18 cellular contexts compared by ENCODE assay signal in genomic region chr17:43411369-43411677, GRCh38. TPM values are rescaled to one million over a fixed set of nuclear protein-coding genes. Genes with fewer than 3 reads are reported as not detected.
DNase-seq lines count a peak whose midpoint lies in the region; ATAC-seq and TF ChIP-seq lines count a peak whose summit lies in the region.
"Had no signal": no experiment of that assay in that cellular context is flagged by ENCODE, and none has a peak within 500 bp of the region (broad histone marks: within the 10 kb centered on the region; RNA-seq: fewer than 3 reads in every experiment).

No MANE protein-coding gene starts in this region.

- peak overlapping the region; percentile 70; the same call in 1 of the 2 replicates for H4K91ac ChIP-seq in IMR-90 (ENCODE audit: insufficient read depth, low read depth, low read length)

- H3K9me3 ChIP-seq in A673 (ENCODE audit: low read depth, low read length, poor library complexity, severe bottlenecking) = no peaks in the 10 kb centered on the region
- H3K9me3 ChIP-seq in IMR-90 (ENCODE audit: control insufficient read depth, insufficient read depth, low read length) = no peaks in the 10 kb centered on the region
- H3K9me3 ChIP-seq in neural progenitor cell (ENCODE audit: low read depth) = no peaks in the 10 kb centered on the region
- H3K9me3 ChIP-seq in osteoblast (ENCODE audit: low read depth, low read length) = no peaks in the 10 kb centered on the region

- H3F3A ChIP-seq in neural progenitor cell (ENCODE audit: low read depth) = peaks cover 15% of the 10 kb centered on the region

- H3K36me3 ChIP-seq in A673 (ENCODE audit: insufficient read depth, low read length, poor library complexity, severe bottlenecking) = no peaks in the 10 kb centered on the region
- H3K36me3 ChIP-seq in IMR-90 (ENCODE audit: control insufficient read depth, insufficient read depth, low read length) = no peaks in the 10 kb centered on the region
- H3K36me3 ChIP-seq in neural progenitor cell = no peaks in the 10 kb centered on the region
- H3K36me3 ChIP-seq in osteoblast (ENCODE audit: insufficient read depth, low read length) = no peaks in the 10 kb centered on the region

- H3K4me1 ChIP-seq in A673 (ENCODE audit: insufficient read depth, low read length, poor library complexity, severe bottlenecking) (peaks cover 27% of the 10 kb centered on the region), IMR-90 (ENCODE audit: control insufficient read depth, insufficient read depth, low read length) (peaks cover 26% of the 10 kb centered on the region), neural progenitor cell (peaks cover 27% of the 10 kb centered on the region), osteoblast (ENCODE audit: insufficient read depth, low read length) (peaks cover 23% of the 10 kb centered on the region)

- CTCF ChIA-PET in A673 (lab: Charles Lee) = no interaction called here
- CTCF ChIA-PET in IMR-90 (lab: Yijun Ruan, JAX) = no interaction called here

- peak overlapping the region; percentile 49 for H2BK20ac ChIP-seq in IMR-90 (ENCODE audit: low read depth, low read length)

- no peak overlapping the region; the same call in 1 of the 2 replicates for H3K18ac ChIP-seq in IMR-90 (ENCODE audit: low read depth, low read length)

- dilution Hi-C loops in IMR-90 (cut with HindIII; ENCODE audit: low sequenced_read_pairs, unreplicated experiment) = no loop called here

- TF ChIP-seq CTCF in A673 (conservative IDR thresholded peaks at IDR 0.05; ENCODE audit: low read depth, low read length) (no peak), IMR-90 (conservative IDR thresholded peaks at IDR 0.05; ENCODE audit: low read depth, low read length) (no peak), chondrocyte (IDR thresholded peaks at IDR 0.05) (no peak), neural progenitor cell (IDR thresholded peaks at IDR 0.05) (no peak), osteoblast (IDR thresholded peaks at IDR 0.05; ENCODE audit: extremely low read depth, low read depth, low read length) (no peak)

- H4K20me1 ChIP-seq in IMR-90 (ENCODE audit: insufficient read depth, low read length) (no peaks in the 10 kb centered on the region), neural progenitor cell (ENCODE audit: low read depth) (no peaks in the 10 kb centered on the region), osteoblast (ENCODE audit: insufficient read depth, low read length) (no peaks in the 10 kb centered on the region)

- H2AFZ ChIP-seq in IMR-90 (replicated peaks; ENCODE audit: low read length, poor library complexity) (no peak overlapping the region), neural progenitor cell (replicated peaks) (no peak overlapping the region), osteoblast (ENCODE audit: low read length) (no peak overlapping the region)

- H3K4me1 Mint-ChIP-seq in chondrocyte (ENCODE audit: low read depth) = peaks cover 59% of the 10 kb centered on the region
- peaks cover 33% of the 10 kb centered on the region for H3K4me1 Mint-ChIP-seq in neural progenitor cell
- H3K4me1 Mint-ChIP-seq: CD4-positive, alpha-beta memory T cell had no signal

- intact Hi-C loops in A673 (cut with micrococcal nuclease; ENCODE audit: unreplicated experiment) = no loop called here
- intact Hi-C loops in IMR-90 (cut with micrococcal nuclease) = no loop called here

- no peak for TF ChIP-seq RAD21 in IMR-90 (IDR thresholded peaks at IDR 0.05; ENCODE audit: low read length)

- peak overlapping the region; percentile 66 for H3K4ac ChIP-seq in IMR-90 (ENCODE audit: low read depth, low read length)

- H3K27me3 ChIP-seq in A673 (replicated peaks; ENCODE audit: insufficient read depth, low read depth, low read length, poor library complexity) (no peaks in the 10 kb centered on the region), IMR-90 (ENCODE audit: control insufficient read depth, insufficient read depth, low read length) (no peaks in the 10 kb centered on the region), neural progenitor cell (no peaks in the 10 kb centered on the region), osteoblast (ENCODE audit: insufficient read depth, low read length) (no peaks in the 10 kb centered on the region)

- no peak overlapping the region for H2BK5ac ChIP-seq in IMR-90 (ENCODE audit: low read depth, low read length, poor library complexity, severe bottlenecking)

- DNase-seq in A673 (ENCODE audit: low spot score) = no peak
- no peak for DNase-seq in IMR-90
- no peak for DNase-seq in chondrocyte (ENCODE audit: low spot score)
- DNase-seq in neural progenitor cell (ENCODE audit: low spot score) = no peak
- no peak for DNase-seq in NCI-H82 (lab: John Stamatoyannopoulos, UW)
- DNase-seq in osteoblast (ENCODE audit: insufficient read length, low spot score, missing footprints) = no peak
- DNase-seq: AML-193; CD4-positive, alpha-beta memory T cell; DMS79 treated with DMSO at 0.1 percent for 48 hours; GDM1; GOT3; Karpas-422; NCI-H1105 treated with DMSO at 0.1 percent for 48 hours; NCI-H187; NCI-H2171; NCI-H510A had no signal

- H3K9me3 Mint-ChIP-seq in chondrocyte (ENCODE audit: low read depth) (no peaks in the 10 kb centered on the region), neural progenitor cell (peaks cover 9% of the 10 kb centered on the region)

- no peak overlapping the region for H2AK9ac ChIP-seq in IMR-90 (replicated peaks; ENCODE audit: low read depth, low read length, poor library complexity)

- no peaks in the 10 kb centered on the region for H3K79me2 ChIP-seq in neural progenitor cell (ENCODE audit: low read depth)
- H3K79me2 ChIP-seq in osteoblast (ENCODE audit: insufficient read depth, low read length) = no peaks in the 10 kb centered on the region

- H2BK15ac ChIP-seq in IMR-90 (ENCODE audit: low read depth, low read length) = peak overlapping the region; percentile 41; the same call in 1 of the 3 replicates

- H4K5ac ChIP-seq in IMR-90 (ENCODE audit: low read depth, low read length) = no peak overlapping the region

- H3K27me3 Mint-ChIP-seq in chondrocyte (ENCODE audit: low read depth) = no peaks in the 10 kb centered on the region
- peaks cover 2% of the 10 kb centered on the region for H3K27me3 Mint-ChIP-seq in neural progenitor cell (ENCODE audit: insufficient read depth, low read depth)

- H3K27ac ChIP-seq in A673 (ENCODE audit: low read depth, low read length, poor library complexity, severe bottlenecking) (peak overlapping the region; percentile 5), IMR-90 (ENCODE audit: insufficient read depth, low read length) (no peak overlapping the region), neural progenitor cell (peak overlapping the region; percentile 43), osteoblast (ENCODE audit: low read depth, low read length) (no peak overlapping the region)

- ATAC-seq in IMR-90 (ENCODE audit: low read depth) (no peak), HG03045 (IDR thresholded peaks at IDR 0.05; ENCODE audit: unreplicated experiment) (no peak), GM19467 (IDR thresholded peaks at IDR 0.05; ENCODE audit: unreplicated experiment) (no peak)

- H3K14ac ChIP-seq in IMR-90 (replicated peaks; ENCODE audit: low read depth, low read length) = peak overlapping the region; percentile 50

- in situ Hi-C loops in IMR-90 (cut with MboI; ENCODE audit: low sequenced_read_pairs) = no loop called here

- H3K36me3 Mint-ChIP-seq in chondrocyte (ENCODE audit: low read depth) (no peaks in the 10 kb centered on the region), neural progenitor cell (no peaks in the 10 kb centered on the region)
- H3K36me3 Mint-ChIP-seq: CD4-positive, alpha-beta memory T cell had no signal

- H3K4me2 ChIP-seq in IMR-90 (ENCODE audit: low read depth, low read length) = no peak overlapping the region
- peak overlapping the region; percentile 63 for H3K4me2 ChIP-seq in neural progenitor cell
- H3K4me2 ChIP-seq in osteoblast (ENCODE audit: insufficient read depth, low read length) = no peak overlapping the region

- no peak overlapping the region for H3K4me3 Mint-ChIP-seq in chondrocyte (ENCODE audit: unreplicated experiment)
- H3K4me3 Mint-ChIP-seq in neural progenitor cell = peak overlapping the region; percentile 48
- H3K4me3 Mint-ChIP-seq: CD4-positive, alpha-beta memory T cell had no signal

- no peak for TF ChIP-seq POLR2A in IMR-90 (IDR thresholded peaks at IDR 0.05; ENCODE audit: low read depth, low read length)

- H3K9ac ChIP-seq in IMR-90 (ENCODE audit: low read depth, low read length) (no peak overlapping the region), neural progenitor cell (no peak overlapping the region)

- no peak overlapping the region; a peak in 1 of 4 replicates for H4K8ac ChIP-seq in IMR-90 (ENCODE audit: low read depth in 2 of 2, low read length in 2 of 2)

- no peaks in the 10 kb centered on the region for H3K79me1 ChIP-seq in IMR-90 (ENCODE audit: low read depth in 1 of 2, low read length in 2 of 2)

- peak overlapping the region; percentile 39 for H2BK120ac ChIP-seq in IMR-90 (ENCODE audit: low read depth, low read length)

- POLR2A ChIA-PET in A673 (lab: Charles Lee; ENCODE audit: low non-redundant PET) = interaction anchor here (0.6 kb wide), 1 partner anchor 13 kb away, joined by 3 read pairs; no protein-coding TSS in a partner anchor
- POLR2A ChIA-PET in IMR-90 (lab: Charles Lee; ENCODE audit: unreplicated experiment) = no interaction called here

- no peak overlapping the region for H2AK5ac ChIP-seq in IMR-90 (ENCODE audit: low read depth, low read length)

- peak overlapping the region; percentile 68; the same call in 1 of the 2 replicates for H3K23ac ChIP-seq in IMR-90 (ENCODE audit: low read depth, low read length)

- peaks cover 34% of the 10 kb centered on the region for H3K9me1 ChIP-seq in IMR-90 (ENCODE audit: insufficient read depth, low read length)

- H3K4me3 ChIP-seq in A673 (ENCODE audit: low read depth, low read length, poor library complexity, severe bottlenecking) (no peak overlapping the region), IMR-90 (ENCODE audit: insufficient read depth, low read depth, low read length) (no peak overlapping the region), neural progenitor cell (no peak overlapping the region), osteoblast (ENCODE audit: insufficient read depth, low read length) (no peak overlapping the region)

- BruUV-seq in A673 (replicated peaks; lab: Mats Ljungman, UMichigan) = no TSS peak
- no TSS peak for BruUV-seq in IMR-90 (replicated peaks; lab: Mats Ljungman, UMichigan)

- no peak overlapping the region for H3K56ac ChIP-seq in IMR-90 (ENCODE audit: extremely low read depth, insufficient read depth, low read length)

- peak overlapping the region; percentile 98 for H3K27ac Mint-ChIP-seq in chondrocyte (ENCODE audit: unreplicated experiment)
- H3K27ac Mint-ChIP-seq in neural progenitor cell = peak overlapping the region; percentile 60

TF ChIP-seq in IMR-90, 13 proteins besides CTCF, POLR2A, EP300 and RAD21 (continues in another document):
- no peak for TF ChIP-seq CEBPB (IDR thresholded peaks at IDR 0.05; ENCODE audit: low read depth, low read length)
- TF ChIP-seq CHD1 (IDR thresholded peaks at IDR 0.05; ENCODE audit: low read depth, low read length) = no peak

RNA-seq across cellular contexts. Expression of gene ARL4D, which starts 12.5 kb away (rescaled TPM):
- total RNA-seq in A673 (2021) (4.3 and 5.5 TPM in 2 replicates), IMR-90 (2012; rRNA removed) (12.5 and 12.8 TPM in 2 replicates), chondrocyte (33.8 to 38.0 TPM (median 37.5 TPM) in 3 replicates), neural progenitor cell (ENCODE audit: low replicate concordance) (9.2 and 18.6 TPM in 2 replicates), osteoblast (12.1 and 18.8 TPM in 2 replicates)
- polyA plus RNA-seq in IMR-90 (2012; rRNA removed) = 25.5 and 30.7 TPM in 2 replicates
- 25.6 and 28.6 TPM in 2 replicates for polyA plus RNA-seq in IMR-90 (2012; cell fraction: cytosol; rRNA removed)
- 8.6 and 16.0 TPM in 2 replicates for polyA plus RNA-seq in IMR-90 (2012; cell fraction: nucleus; rRNA removed; ENCODE audit: low replicate concordance)

Comparison
In these comparisons a context has a peak if more than half of its experiments do, and no peak if none do; other contexts are left out.
1. H3K27ac ChIP-seq: peak in A673 (single experiment) and neural progenitor cell (single experiment); none in IMR-90 (single experiment) and osteoblast (single experiment).